1 cellular context compared by ENCODE assay signal in the genomic region with DNA sequence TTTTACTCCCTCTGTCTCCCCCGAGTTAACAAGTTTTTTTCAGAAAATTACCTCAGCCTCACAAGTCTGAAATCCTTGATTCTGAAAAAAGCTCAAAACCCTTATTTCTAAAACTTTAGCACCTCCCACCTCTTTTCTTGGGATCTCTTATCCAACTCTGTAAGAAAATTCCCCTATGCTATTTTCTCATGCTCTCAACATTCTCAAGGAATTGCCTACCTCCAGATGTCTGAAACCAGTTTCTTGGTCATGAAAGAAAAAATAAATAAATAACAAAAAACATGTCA.
TF ChIP-seq lines count a peak whose summit lies in the region.

No MANE protein-coding gene starts in this region.

TF ChIP-seq in H1, 55 proteins besides CTCF, POLR2A, EP300 and RAD21:
- TF ChIP-seq CBX8 (IDR thresholded peaks at IDR 0.05; ENCODE audit: borderline replicate concordance, low read depth, low read length), result no peak
- TF ChIP-seq SRF (IDR thresholded peaks at IDR 0.05; ENCODE audit: low read depth, low read length), result no peak
- TF ChIP-seq, protein P1, sequence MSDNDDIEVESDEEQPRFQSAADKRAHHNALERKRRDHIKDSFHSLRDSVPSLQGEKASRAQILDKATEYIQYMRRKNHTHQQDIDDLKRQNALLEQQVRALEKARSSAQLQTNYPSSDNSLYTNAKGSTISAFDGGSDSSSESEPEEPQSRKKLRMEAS (IDR thresholded peaks at IDR 0.05), result no peak
- TF ChIP-seq CREB1 (IDR thresholded peaks at IDR 0.05), result no peak
- no peak for TF ChIP-seq FOSL1 (IDR thresholded peaks at IDR 0.05; ENCODE audit: insufficient read depth, low read depth, low read length)
- TF ChIP-seq SIRT6 (IDR thresholded peaks at IDR 0.05; ENCODE audit: low read length), result no peak
- TF ChIP-seq NANOG (IDR thresholded peaks at IDR 0.05; ENCODE audit: insufficient read depth, low read depth, low read length, poor library complexity, severe bottlenecking), result no peak
- TF ChIP-seq SP4 (IDR thresholded peaks at IDR 0.05; ENCODE audit: low read length), result no peak
- no peak for TF ChIP-seq E2F6 (IDR thresholded peaks at IDR 0.05)
- TF ChIP-seq, protein P2, sequence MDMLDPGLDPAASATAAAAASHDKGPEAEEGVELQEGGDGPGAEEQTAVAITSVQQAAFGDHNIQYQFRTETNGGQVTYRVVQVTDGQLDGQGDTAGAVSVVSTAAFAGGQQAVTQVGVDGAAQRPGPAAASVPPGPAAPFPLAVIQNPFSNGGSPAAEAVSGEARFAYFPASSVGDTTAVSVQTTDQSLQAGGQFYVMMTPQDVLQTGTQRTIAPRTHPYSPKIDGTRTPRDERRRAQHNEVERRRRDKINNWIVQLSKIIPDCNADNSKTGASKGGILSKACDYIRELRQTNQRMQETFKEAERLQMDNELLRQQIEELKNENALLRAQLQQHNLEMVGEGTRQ (IDR thresholded peaks at IDR 0.05; ENCODE audit: low read length), result no peak
- TF ChIP-seq HDAC6 (IDR thresholded peaks at IDR 0.05; ENCODE audit: low read depth, low read length), result no peak
- no peak for TF ChIP-seq CHD2 (IDR thresholded peaks at IDR 0.05; ENCODE audit: low read length)
- no peak for TF ChIP-seq SAP30 (IDR thresholded peaks at IDR 0.05; ENCODE audit: insufficient read depth, insufficient replicate concordance, low read length)
- TF ChIP-seq KDM5A (IDR thresholded peaks at IDR 0.05; ENCODE audit: low read length), result no peak
- no peak for TF ChIP-seq TBP (IDR thresholded peaks at IDR 0.05; ENCODE audit: low read depth, low read length)
TF ChIP-seq in H1: peak in this region for 0.
